Comparison of ENCODE assay signal across 13 cellular contexts in genomic region chr15:58981808-58982475, GRCh38. TPM values are rescaled to one million over a fixed set of nuclear protein-coding genes. Genes with fewer than 3 reads are reported as not detected.
DNase-seq lines count a peak whose midpoint lies in the region; ATAC-seq and TF ChIP-seq lines count a peak whose summit lies in the region.
"Had no signal": no experiment of that assay in that cellular context is flagged by ENCODE, and none has a peak within 500 bp of the region (broad histone marks: within the 10 kb centered on the region; RNA-seq: fewer than 3 reads in every experiment).

No MANE protein-coding gene starts in this region.

- peak overlapping the region; percentile 53 for H3K27ac ChIP-seq in OCI-LY7 (ENCODE audit: low read depth, low read length, poor library complexity, severe bottlenecking)
- no peak overlapping the region for H3K27ac ChIP-seq in effector memory CD4-positive, alpha-beta T cell (ENCODE audit: insufficient read depth, low read length, poor library complexity, severe bottlenecking)
- H3K27ac ChIP-seq: coronary artery, left ventricle myocardium inferior, VCaP had no signal

- peaks cover 4% of the 10 kb centered on the region; the same call in 1 of the 2 replicates for H3K9me3 ChIP-seq in OCI-LY7 (ENCODE audit: low read length)
- H3K9me3 ChIP-seq in effector memory CD4-positive, alpha-beta T cell (ENCODE audit: control insufficient read depth, low read length) = no peaks in the 10 kb centered on the region
- H3K9me3 ChIP-seq: HAP-1, left ventricle myocardium inferior had no signal

- H3K27me3 ChIP-seq in effector memory CD4-positive, alpha-beta T cell (replicated peaks; ENCODE audit: control insufficient read depth, insufficient read depth, low read length, poor library complexity, severe bottlenecking) = no peaks in the 10 kb centered on the region

- ATAC-seq in activated naive CD4-positive, alpha-beta T cell treated with anti-CD3 and anti-CD28 coated beads, Interleukin-2, amount 50 U/mL, for 72 hours = peak; percentile 5 to 10

- no peaks in the 10 kb centered on the region for H3K36me3 ChIP-seq in OCI-LY7 (ENCODE audit: insufficient read depth, low read length)
- no peaks in the 10 kb centered on the region for H3K36me3 ChIP-seq in effector memory CD4-positive, alpha-beta T cell (ENCODE audit: control insufficient read depth, insufficient read depth, low read length)
- H3K36me3 ChIP-seq: HAP-1, left ventricle myocardium inferior had no signal

- CTCF ChIA-PET in activated naive CD4-positive, alpha-beta T cell treated with anti-CD3 and anti-CD28 coated beads for 36 hours (lab: Charles Lee) = interaction anchor here (0.7 to 1.3 kb wide), 4 partner anchors 25 to 512 kb away, joined by 3 to 4 read pairs (median 4); no protein-coding TSS in a partner anchor
- CTCF ChIA-PET in OCI-LY7 (lab: Charles Lee; ENCODE audit: unreplicated experiment) = no interaction called here

- no peaks in the 10 kb centered on the region for H3K36me3 Mint-ChIP-seq in activated naive CD4-positive, alpha-beta T cell treated with anti-CD3 and anti-CD28 coated beads, Interleukin-2, amount 50 U/mL, for 72 hours
- no peaks in the 10 kb centered on the region for H3K36me3 Mint-ChIP-seq in activated naive CD4-positive, alpha-beta T cell treated with anti-CD3 and anti-CD28 coated beads for 36 hours (ENCODE audit: low read depth)

- H3K9me3 Mint-ChIP-seq in activated naive CD4-positive, alpha-beta T cell treated with anti-CD3 and anti-CD28 coated beads, Interleukin-2, amount 50 U/mL, for 72 hours = no peaks in the 10 kb centered on the region
- no peaks in the 10 kb centered on the region for H3K9me3 Mint-ChIP-seq in activated naive CD4-positive, alpha-beta T cell treated with anti-CD3 and anti-CD28 coated beads for 36 hours

- H3K4me2 ChIP-seq in OCI-LY7 (ENCODE audit: low read length) = peak overlapping the region; percentile 76

- H3K27ac Mint-ChIP-seq in activated naive CD4-positive, alpha-beta T cell treated with anti-CD3 and anti-CD28 coated beads, Interleukin-2, amount 50 U/mL, for 72 hours = peak overlapping the region; percentile 76 to 95
- H3K27ac Mint-ChIP-seq in activated naive CD4-positive, alpha-beta T cell treated with anti-CD3 and anti-CD28 coated beads for 36 hours = no peak overlapping the region

- no peak overlapping the region for H3K4me3 Mint-ChIP-seq in activated naive CD4-positive, alpha-beta T cell treated with anti-CD3 and anti-CD28 coated beads for 36 hours

- no peaks in the 10 kb centered on the region for H3K27me3 Mint-ChIP-seq in activated naive CD4-positive, alpha-beta T cell treated with anti-CD3 and anti-CD28 coated beads for 36 hours (ENCODE audit: low read depth)

- no peak for DNase-seq in activated naive CD4-positive, alpha-beta T cell treated with anti-CD3 and anti-CD28 coated beads, Interleukin-2, amount 50 U/mL, for 72 hours (ENCODE audit: low spot score in 2 of 2)
- DNase-seq in activated naive CD4-positive, alpha-beta T cell treated with anti-CD3 and anti-CD28 coated beads for 36 hours = no peak
- DNase-seq in OCI-LY7 (ENCODE audit: low spot score) (peak; percentile 27), NCI-H1694 treated with DMSO at 0.1 percent for 48 hours (lab: John Stamatoyannopoulos, UW) (no peak), SHP77 (lab: John Stamatoyannopoulos, UW) (no peak), NCI-H1436 (lab: John Stamatoyannopoulos, UW) (no peak)
- DNase-seq in effector memory CD4-positive, alpha-beta T cell = no peak
- DNase-seq in activated effector memory CD4-positive, alpha-beta T cell treated with Interleukin-2 at 50 U/mL for 16 hours = no peak
- DNase-seq: GDM1, left ventricle myocardium inferior had no signal

- H2AFZ ChIP-seq in OCI-LY7 (ENCODE audit: low read length) = peak overlapping the region; percentile 99

- no peaks in the 10 kb centered on the region for H3K9me2 ChIP-seq in OCI-LY7 (ENCODE audit: insufficient read depth, low read length)

- H3K4me3 ChIP-seq in OCI-LY7 (ENCODE audit: low read depth, low read length, poor library complexity, severe bottlenecking) = peak overlapping the region; percentile 55
- H3K4me3 ChIP-seq in effector memory CD4-positive, alpha-beta T cell (ENCODE audit: insufficient read depth, low read depth, low read length, poor library complexity, severe bottlenecking) = peak overlapping the region; percentile 36
- H3K4me3 ChIP-seq: coronary artery, HAP-1, left ventricle myocardium inferior had no signal

- intact Hi-C loops in activated naive CD4-positive, alpha-beta T cell treated with anti-CD3 and anti-CD28 coated beads for 36 hours (cut with micrococcal nuclease) = loop anchor here (2.0 to 5.0 kb wide), 3 partner anchors 25 to 370 kb away; no protein-coding TSS in a partner anchor
- intact Hi-C loops in OCI-LY7 (cut with micrococcal nuclease; ENCODE audit: unreplicated experiment) = loop anchor here (2.0 to 5.0 kb wide), 5 partner anchors 123 to 545 kb away; partner anchors contain the start of gene CCNB2

- peaks cover 63% of the 10 kb centered on the region for H3K4me1 ChIP-seq in OCI-LY7 (ENCODE audit: insufficient read depth, low read length, poor library complexity, severe bottlenecking)
- H3K4me1 ChIP-seq in effector memory CD4-positive, alpha-beta T cell (ENCODE audit: control insufficient read depth, insufficient read depth, low read length, poor library complexity, severe bottlenecking) = peaks cover 9% of the 10 kb centered on the region

- BruUV-seq in OCI-LY7 (replicated peaks; lab: Mats Ljungman, UMichigan) = no TSS peak

- POLR2A ChIA-PET in OCI-LY7 (lab: Charles Lee) = no interaction called here

- TF ChIP-seq CTCF in OCI-LY7 (conservative IDR thresholded peaks at IDR 0.05; ENCODE audit: low read length) = no peak

- peaks cover 30% of the 10 kb centered on the region for H3K4me1 Mint-ChIP-seq in activated naive CD4-positive, alpha-beta T cell treated with anti-CD3 and anti-CD28 coated beads for 36 hours (ENCODE audit: low read depth)

- H3K79me2 ChIP-seq in OCI-LY7 (ENCODE audit: insufficient read depth, low read depth, low read length) = peaks cover 1% of the 10 kb centered on the region; the same call in 1 of the 2 replicates

- H4K20me1 ChIP-seq in OCI-LY7 (ENCODE audit: insufficient read depth, low read length) = no peaks in the 10 kb centered on the region

RNA-seq across cellular contexts. Expression of gene RNF111, which starts 5.5 kb away (rescaled TPM):
- 10 to 100 TPM; 21.0 to 36.8 TPM for total RNA-seq in activated naive CD4-positive, alpha-beta T cell treated with anti-CD3 and anti-CD28 coated beads, Interleukin-2, amount 50 U/mL, for 72 hours
- total RNA-seq in activated naive CD4-positive, alpha-beta T cell treated with anti-CD3 and anti-CD28 coated beads for 36 hours = 10 to 100 TPM; 17.8 to 19.8 TPM
- total RNA-seq in OCI-LY7 (2014; rRNA removed; shearing (Covaris generic)) = 19.2 and 20.4 TPM in 2 replicates
- total RNA-seq in OCI-LY7 (2022) = 41.6 and 42.7 TPM in 2 replicates

RNA-seq across cellular contexts. Expression of gene SLTM, which starts 48.5 kb away (rescaled TPM):
- total RNA-seq in activated naive CD4-positive, alpha-beta T cell treated with anti-CD3 and anti-CD28 coated beads, Interleukin-2, amount 50 U/mL, for 72 hours = 10 to 100 TPM; 74.2 to 90.1 TPM
- 10 to 100 TPM; 52.0 to 56.0 TPM for total RNA-seq in activated naive CD4-positive, alpha-beta T cell treated with anti-CD3 and anti-CD28 coated beads for 36 hours
- 103 and 158 TPM in 2 replicates for total RNA-seq in OCI-LY7 (2014; rRNA removed; shearing (Covaris generic))
- 121 and 129 TPM in 2 replicates for total RNA-seq in OCI-LY7 (2022)
